In genomic region chr3:124207873-124208473, GRCh38 we compare ENCODE assay signal across 1 cellular context.
TF ChIP-seq lines count a peak whose summit lies in the region.

No MANE protein-coding gene starts in this region.

TF ChIP-seq in GM12878, 131 proteins besides CTCF, POLR2A, EP300 and RAD21 (continued from another document):
- TF ChIP-seq, protein P1, sequence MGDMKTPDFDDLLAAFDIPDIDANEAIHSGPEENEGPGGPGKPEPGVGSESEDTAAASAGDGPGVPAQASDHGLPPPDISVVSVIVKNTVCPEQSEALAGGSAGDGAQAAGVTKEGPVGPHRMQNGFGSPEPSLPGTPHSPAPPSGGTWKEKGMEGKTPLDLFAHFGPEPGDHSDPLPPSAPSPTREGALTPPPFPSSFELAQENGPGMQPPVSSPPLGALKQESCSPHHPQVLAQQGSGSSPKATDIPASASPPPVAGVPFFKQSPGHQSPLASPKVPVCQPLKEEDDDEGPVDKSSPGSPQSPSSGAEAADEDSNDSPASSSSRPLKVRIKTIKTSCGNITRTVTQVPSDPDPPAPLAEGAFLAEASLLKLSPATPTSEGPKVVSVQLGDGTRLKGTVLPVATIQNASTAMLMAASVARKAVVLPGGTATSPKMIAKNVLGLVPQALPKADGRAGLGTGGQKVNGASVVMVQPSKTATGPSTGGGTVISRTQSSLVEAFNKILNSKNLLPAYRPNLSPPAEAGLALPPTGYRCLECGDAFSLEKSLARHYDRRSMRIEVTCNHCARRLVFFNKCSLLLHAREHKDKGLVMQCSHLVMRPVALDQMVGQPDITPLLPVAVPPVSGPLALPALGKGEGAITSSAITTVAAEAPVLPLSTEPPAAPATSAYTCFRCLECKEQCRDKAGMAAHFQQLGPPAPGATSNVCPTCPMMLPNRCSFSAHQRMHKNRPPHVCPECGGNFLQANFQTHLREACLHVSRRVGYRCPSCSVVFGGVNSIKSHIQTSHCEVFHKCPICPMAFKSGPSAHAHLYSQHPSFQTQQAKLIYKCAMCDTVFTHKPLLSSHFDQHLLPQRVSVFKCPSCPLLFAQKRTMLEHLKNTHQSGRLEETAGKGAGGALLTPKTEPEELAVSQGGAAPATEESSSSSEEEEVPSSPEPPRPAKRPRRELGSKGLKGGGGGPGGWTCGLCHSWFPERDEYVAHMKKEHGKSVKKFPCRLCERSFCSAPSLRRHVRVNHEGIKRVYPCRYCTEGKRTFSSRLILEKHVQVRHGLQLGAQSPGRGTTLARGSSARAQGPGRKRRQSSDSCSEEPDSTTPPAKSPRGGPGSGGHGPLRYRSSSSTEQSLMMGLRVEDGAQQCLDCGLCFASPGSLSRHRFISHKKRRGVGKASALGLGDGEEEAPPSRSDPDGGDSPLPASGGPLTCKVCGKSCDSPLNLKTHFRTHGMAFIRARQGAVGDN (IDR thresholded peaks at IDR 0.05): peak; percentile 90; the same call in 1 of the 2 replicates
- TF ChIP-seq RUNX3 (IDR thresholded peaks at IDR 0.05; ENCODE audit: low read length): peak; percentile 80
- TF ChIP-seq EED (IDR thresholded peaks at IDR 0.05; ENCODE audit: low read depth): 0 out of 2 replicates have a peak, but pooled peaks have one; percentile 17
- peak; percentile 28 for TF ChIP-seq CUX1 (IDR thresholded peaks at IDR 0.05; ENCODE audit: insufficient replicate concordance, low read depth, low read length)
- peak; percentile 61; the same call in 1 of the 2 replicates for TF ChIP-seq PAX5 (IDR thresholded peaks at IDR 0.05; ENCODE audit: borderline replicate concordance, low read depth, low read length)
- TF ChIP-seq POLR2AphosphoS5 (IDR thresholded peaks at IDR 0.05; ENCODE audit: low read length): peak; percentile 35; the same call in 1 of the 2 replicates
- TF ChIP-seq RELB (IDR thresholded peaks at IDR 0.05; ENCODE audit: low read depth): peak; percentile 96
- TF ChIP-seq, protein P2, sequence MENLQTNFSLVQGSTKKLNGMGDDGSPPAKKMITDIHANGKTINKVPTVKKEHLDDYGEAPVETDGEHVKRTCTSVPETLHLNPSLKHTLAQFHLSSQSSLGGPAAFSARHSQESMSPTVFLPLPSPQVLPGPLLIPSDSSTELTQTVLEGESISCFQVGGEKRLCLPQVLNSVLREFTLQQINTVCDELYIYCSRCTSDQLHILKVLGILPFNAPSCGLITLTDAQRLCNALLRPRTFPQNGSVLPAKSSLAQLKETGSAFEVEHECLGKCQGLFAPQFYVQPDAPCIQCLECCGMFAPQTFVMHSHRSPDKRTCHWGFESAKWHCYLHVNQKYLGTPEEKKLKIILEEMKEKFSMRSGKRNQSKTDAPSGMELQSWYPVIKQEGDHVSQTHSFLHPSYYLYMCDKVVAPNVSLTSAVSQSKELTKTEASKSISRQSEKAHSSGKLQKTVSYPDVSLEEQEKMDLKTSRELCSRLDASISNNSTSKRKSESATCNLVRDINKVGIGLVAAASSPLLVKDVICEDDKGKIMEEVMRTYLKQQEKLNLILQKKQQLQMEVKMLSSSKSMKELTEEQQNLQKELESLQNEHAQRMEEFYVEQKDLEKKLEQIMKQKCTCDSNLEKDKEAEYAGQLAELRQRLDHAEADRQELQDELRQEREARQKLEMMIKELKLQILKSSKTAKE (IDR thresholded peaks at IDR 0.05; ENCODE audit: low read depth, poor library complexity, severe bottlenecking): peak; percentile 53
- peak; percentile 67 for TF ChIP-seq IKZF1 (conservative IDR thresholded peaks at IDR 0.05)
- TF ChIP-seq E2F8 (IDR thresholded peaks at IDR 0.05; ENCODE audit: low read depth, partially characterized antibody): no peak
- no peak for TF ChIP-seq MYC (IDR thresholded peaks at IDR 0.05; ENCODE audit: insufficient read depth, insufficient read length, insufficient replicate concordance, low read length, severe bottlenecking)
